In the genomic region with DNA sequence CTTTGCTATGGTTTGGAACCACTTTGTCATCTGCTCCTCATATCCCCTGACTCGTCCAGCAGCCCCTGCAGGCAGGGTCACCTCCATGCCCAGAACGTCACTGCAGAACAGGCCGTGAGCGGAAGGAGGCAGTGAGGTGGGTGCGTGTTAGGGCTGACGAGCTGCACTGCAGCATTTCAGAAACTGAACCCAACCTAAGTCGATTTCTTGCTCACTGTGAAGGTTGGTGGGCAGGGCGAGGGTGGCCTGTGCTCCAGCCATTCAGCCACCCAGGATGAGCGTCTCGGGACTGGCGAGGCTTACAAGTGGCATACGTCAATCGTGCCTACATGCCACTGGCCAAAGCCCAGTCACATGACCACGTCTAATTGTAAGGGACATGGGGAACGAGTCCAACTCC, we compare ENCODE assay signal across 1 cellular context.
A peak's percentile ranks its signal among the peaks of the same experiment; 100 is the strongest.
TF ChIP-seq lines count a peak whose summit lies in the region.

No MANE protein-coding gene starts in this region.

TF ChIP-seq in K562, 482 proteins besides CTCF, POLR2A, EP300 and RAD21 (continued from another document):
- TF ChIP-seq, protein P1, sequence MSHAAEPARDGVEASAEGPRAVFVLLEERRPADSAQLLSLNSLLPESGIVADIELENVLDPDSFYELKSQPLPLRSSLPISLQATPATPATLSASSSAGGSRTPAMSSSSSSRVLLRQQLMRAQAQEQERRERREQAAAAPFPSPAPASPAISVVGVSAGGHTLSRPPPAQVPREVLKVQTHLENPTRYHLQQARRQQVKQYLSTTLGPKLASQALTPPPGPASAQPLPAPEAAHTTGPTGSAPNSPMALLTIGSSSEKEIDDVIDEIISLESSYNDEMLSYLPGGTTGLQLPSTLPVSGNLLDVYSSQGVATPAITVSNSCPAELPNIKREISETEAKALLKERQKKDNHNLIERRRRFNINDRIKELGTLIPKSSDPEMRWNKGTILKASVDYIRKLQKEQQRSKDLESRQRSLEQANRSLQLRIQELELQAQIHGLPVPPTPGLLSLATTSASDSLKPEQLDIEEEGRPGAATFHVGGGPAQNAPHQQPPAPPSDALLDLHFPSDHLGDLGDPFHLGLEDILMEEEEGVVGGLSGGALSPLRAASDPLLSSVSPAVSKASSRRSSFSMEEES (CRISPR knock-in tag; IDR thresholded peaks at IDR 0.05), result 0 out of 2 replicates have a peak, but pooled peaks have one; percentile 14
